23 cellular contexts compared by ENCODE assay signal in the genomic region with DNA sequence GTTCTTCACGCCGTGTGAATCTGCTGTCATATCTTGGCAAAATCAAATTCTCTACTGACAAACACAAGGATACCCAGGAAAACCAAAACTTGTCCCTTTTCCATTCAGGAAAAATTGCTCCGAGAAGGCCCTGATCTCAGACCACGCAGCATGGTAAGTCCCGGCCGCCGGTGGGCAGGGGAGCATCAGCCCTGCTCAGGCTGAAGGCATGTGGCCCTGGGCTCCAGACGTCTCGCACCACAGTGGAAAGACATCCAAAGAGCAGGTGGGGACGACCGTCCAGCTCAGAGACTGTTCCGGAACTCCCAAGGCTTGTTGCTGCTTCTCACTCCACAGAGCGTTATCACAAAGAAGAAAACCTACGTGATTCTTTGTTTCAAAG. TPM values are rescaled to one million over a fixed set of nuclear protein-coding genes. Genes with fewer than 3 reads are reported as not detected.
"Had no signal": no experiment of that assay in that cellular context is flagged by ENCODE, and none has a peak within 500 bp of the region (broad histone marks: within the 10 kb centered on the region; RNA-seq: fewer than 3 reads in every experiment).

No MANE protein-coding gene starts in this region.

- H3K4me1 ChIP-seq: adrenal gland, SJCRH30 had no signal

- H3K9me3 ChIP-seq: adrenal gland, SJCRH30, SK-N-SH had no signal

- H3K27me3 Mint-ChIP-seq: activated naive CD8-positive, alpha-beta T cell treated with anti-CD3 and anti-CD28 coated beads, Interleukin-2, amount 10 ng/mL, durations not matched to agents 7 days and 5 days had no signal

- ATAC-seq: activated CD8-positive, alpha-beta T cell treated with anti-CD3 and anti-CD28 coated beads, Interleukin-2, amount 10 ng/mL, durations not matched to agents 7 days and 5 days had no signal

- H3K4me3 ChIP-seq: adrenal gland, SJCRH30 had no signal

- H3K36me3 Mint-ChIP-seq: activated naive CD8-positive, alpha-beta T cell treated with anti-CD3 and anti-CD28 coated beads, Interleukin-2, amount 10 ng/mL, durations not matched to agents 7 days and 5 days had no signal

- H3K4me3 Mint-ChIP-seq: activated CD8-positive, alpha-beta T cell treated with anti-CD3 and anti-CD28 coated beads, Interleukin-2, amount 10 ng/mL, durations not matched to agents 7 days and 5 days; activated naive CD8-positive, alpha-beta T cell treated with anti-CD3 and anti-CD28 coated beads, Interleukin-2, amount 10 ng/mL, durations not matched to agents 7 days and 5 days had no signal

- H3K27ac ChIP-seq: adrenal gland, SJCRH30 had no signal

- DNase-seq: activated CD4-positive, alpha-beta T cell treated with anti-CD3 and anti-CD28 coated beads for 48 hours; activated CD4-positive, alpha-beta T cell treated with anti-CD3 and anti-CD28 coated beads, Interleukin-2, amount 50 U/mL, for 4 hours; activated CD4-positive, CD25-positive, alpha-beta regulatory T cell treated with anti-CD3 and anti-CD28 coated beads, Interleukin-2, amount 50 U/mL, for 72 hours; activated CD8-positive, alpha-beta memory T cell treated with anti-CD3 and anti-CD28 coated beads, Interleukin-2, amount 50 U/mL, for 48 hours; activated CD8-positive, alpha-beta T cell treated with anti-CD3 and anti-CD28 coated beads, Interleukin-2, amount 10 ng/mL, durations not matched to agents 7 days and 5 days; activated naive CD4-positive, alpha-beta T cell treated with anti-CD3 and anti-CD28 coated beads, Interleukin-2, amount 50 U/mL, for 16 hours; activated naive CD8-positive, alpha-beta T cell treated with anti-CD3 and anti-CD28 coated beads, Interleukin-2, amount 10 ng/mL, durations not matched to agents 7 days and 5 days; activated T-cell treated with anti-CD3 and anti-CD28 coated beads, Interleukin-2, amount 50 U/mL, for 1 hour; adrenal gland; central memory CD4-positive, alpha-beta T cell; Kasumi-1; KBM-7; NCI-H2029; NCI-H2107; NCI-H345; NCI-H510A; NCI-H526 treated with DMSO at 0.1 percent for 48 hours; NCI-H82; SJCRH30; SK-N-SH; SW 1271 had no signal

- H3K9me3 Mint-ChIP-seq: activated naive CD8-positive, alpha-beta T cell treated with anti-CD3 and anti-CD28 coated beads, Interleukin-2, amount 10 ng/mL, durations not matched to agents 7 days and 5 days had no signal

- H3K27me3 ChIP-seq: adrenal gland, SJCRH30 had no signal

- H3K27ac Mint-ChIP-seq: activated CD8-positive, alpha-beta T cell treated with anti-CD3 and anti-CD28 coated beads, Interleukin-2, amount 10 ng/mL, durations not matched to agents 7 days and 5 days; activated naive CD8-positive, alpha-beta T cell treated with anti-CD3 and anti-CD28 coated beads, Interleukin-2, amount 10 ng/mL, durations not matched to agents 7 days and 5 days had no signal

- H3K4me1 Mint-ChIP-seq: activated naive CD8-positive, alpha-beta T cell treated with anti-CD3 and anti-CD28 coated beads, Interleukin-2, amount 10 ng/mL, durations not matched to agents 7 days and 5 days had no signal

RNA-seq across cellular contexts. Expression of gene MUC5B, which starts 56.8 kb away (rescaled TPM):
- total RNA-seq: activated CD8-positive, alpha-beta T cell treated with anti-CD3 and anti-CD28 coated beads, Interleukin-2, amount 10 ng/mL, durations not matched to agents 7 days and 5 days; activated naive CD8-positive, alpha-beta T cell treated with anti-CD3 and anti-CD28 coated beads, Interleukin-2, amount 10 ng/mL, durations not matched to agents 7 days and 5 days; RPMI7951; SJCRH30; T-helper 1 cell treated with Interleukin-12 subunit alpha and Interleukin-12 subunit beta and Interleukin-4 antibody, amounts not matched to agents 30 ng/mL and 1 ng/mL, for 36 hours had no signal
- polyA plus RNA-seq: SK-N-SH had no signal
